In genomic region chr4:52914051-52914605, GRCh38 we compare ENCODE assay signal across 13 cellular contexts. TPM values are rescaled to one million over a fixed set of nuclear protein-coding genes. Genes with fewer than 3 reads are reported as not detected.
DNase-seq lines count a peak whose midpoint lies in the region; TF ChIP-seq lines count a peak whose summit lies in the region.
"Had no signal": no experiment of that assay in that cellular context is flagged by ENCODE, and none has a peak within 500 bp of the region (broad histone marks: within the 10 kb centered on the region; RNA-seq: fewer than 3 reads in every experiment).

No MANE protein-coding gene starts in this region.

- intact Hi-C loops in activated T-helper 1 cell treated with anti-CD3 and anti-CD28 coated beads, Interleukin-12 subunit alpha, Interleukin-12 subunit beta, Interleukin-2, Interleukin-4 antibody, amounts not matched to agents 30 ng/mL and 10 ng/mL and 1 ng/mL, durations not matched to agents 14 hours and 24 hours and 36 hours (cut with micrococcal nuclease), result no loop called here

- no peak for TF ChIP-seq CTCF in fibroblast of mammary gland (conservative IDR thresholded peaks at IDR 0.05; ENCODE audit: control insufficient read depth, insufficient read depth, low read depth, low read length)

- H3K36me3 Mint-ChIP-seq in activated T-helper 1 cell treated with anti-CD3 and anti-CD28 coated beads, Interleukin-12 subunit alpha, Interleukin-12 subunit beta, Interleukin-2, Interleukin-4 antibody, amounts not matched to agents 30 ng/mL and 10 ng/mL and 1 ng/mL, durations not matched to agents 14 hours and 24 hours and 36 hours (ENCODE audit: low read depth), result no peaks in the 10 kb centered on the region

- H3K9me3 ChIP-seq in MG63, result no peaks in the 10 kb centered on the region

- no peak overlapping the region for H3K27ac Mint-ChIP-seq in activated T-helper 1 cell treated with anti-CD3 and anti-CD28 coated beads, Interleukin-12 subunit alpha, Interleukin-12 subunit beta, Interleukin-2, Interleukin-4 antibody, amounts not matched to agents 30 ng/mL and 10 ng/mL and 1 ng/mL, durations not matched to agents 14 hours and 24 hours and 36 hours
- H3K27ac Mint-ChIP-seq: memory B cell had no signal

- no peaks in the 10 kb centered on the region for H3K27me3 Mint-ChIP-seq in activated T-helper 1 cell treated with anti-CD3 and anti-CD28 coated beads, Interleukin-12 subunit alpha, Interleukin-12 subunit beta, Interleukin-2, Interleukin-4 antibody, amounts not matched to agents 30 ng/mL and 10 ng/mL and 1 ng/mL, durations not matched to agents 14 hours and 24 hours and 36 hours (ENCODE audit: insufficient read depth)
- H3K27me3 Mint-ChIP-seq: memory B cell had no signal

- H3K36me3 ChIP-seq in MG63, result peaks cover 10% of the 10 kb centered on the region

- no peaks in the 10 kb centered on the region for H3K9me3 Mint-ChIP-seq in activated T-helper 1 cell treated with anti-CD3 and anti-CD28 coated beads, Interleukin-12 subunit alpha, Interleukin-12 subunit beta, Interleukin-2, Interleukin-4 antibody, amounts not matched to agents 30 ng/mL and 10 ng/mL and 1 ng/mL, durations not matched to agents 14 hours and 24 hours and 36 hours
- H3K9me3 Mint-ChIP-seq: memory B cell had no signal

- H3K27me3 ChIP-seq in MG63, result no peaks in the 10 kb centered on the region

- H3K4me1 Mint-ChIP-seq in activated T-helper 1 cell treated with anti-CD3 and anti-CD28 coated beads, Interleukin-12 subunit alpha, Interleukin-12 subunit beta, Interleukin-2, Interleukin-4 antibody, amounts not matched to agents 30 ng/mL and 10 ng/mL and 1 ng/mL, durations not matched to agents 14 hours and 24 hours and 36 hours (ENCODE audit: low read depth), result no peaks in the 10 kb centered on the region
- H3K4me1 Mint-ChIP-seq: memory B cell had no signal

- H3K4me3 ChIP-seq in MG63 (no peak overlapping the region), fibroblast of mammary gland (ENCODE audit: control insufficient read depth, low read depth, low read length) (no peak overlapping the region)

- H3K4me3 Mint-ChIP-seq in activated T-helper 1 cell treated with anti-CD3 and anti-CD28 coated beads, Interleukin-12 subunit alpha, Interleukin-12 subunit beta, Interleukin-2, Interleukin-4 antibody, amounts not matched to agents 30 ng/mL and 10 ng/mL and 1 ng/mL, durations not matched to agents 14 hours and 24 hours and 36 hours, result no peak overlapping the region
- H3K4me3 Mint-ChIP-seq: memory B cell had no signal

- peak; percentile 41 for DNase-seq in AG08396 (ENCODE audit: low spot score)
- DNase-seq in MG63, result peak; percentile 85
- DNase-seq in fibroblast of mammary gland (ENCODE audit: low read depth), result peak; percentile 91
- DNase-seq in mucosa of gallbladder (ENCODE audit: low spot score), result peak; percentile 42
- DNase-seq in NCI-H2029 treated with DMSO at 0.1 percent for 48 hours (lab: John Stamatoyannopoulos, UW), result no peak
- DNase-seq in T1000 (lab: John Stamatoyannopoulos, UW), result no peak
- DNase-seq in NCI-H69 (lab: John Stamatoyannopoulos, UW), result no peak
- no peak for DNase-seq in activated T-helper 1 cell treated with anti-CD3 and anti-CD28 coated beads, Interleukin-12 subunit alpha, Interleukin-12 subunit beta, Interleukin-2, Interleukin-4 antibody, amounts not matched to agents 30 ng/mL and 10 ng/mL and 1 ng/mL, durations not matched to agents 14 hours and 24 hours and 36 hours (ENCODE audit: low spot score)
- DNase-seq: activated CD4-positive, alpha-beta T cell treated with anti-CD3 and anti-CD28 coated beads for 4 hours; activated gamma-delta T cell; cortex of kidney; NCI-H1436 treated with DMSO at 0.1 percent for 48 hours had no signal

RNA-seq across cellular contexts. Expression of gene RASL11B, which starts 52.0 kb away (rescaled TPM):
- 1.2 TPM in 1 of 2 replicates, not detected in the other for total RNA-seq in MG63 (2014; rRNA removed; shearing (Covaris generic); ENCODE audit: low replicate concordance)
- 2.6 TPM for total RNA-seq in mucosa of gallbladder
- total RNA-seq in activated T-helper 1 cell treated with anti-CD3 and anti-CD28 coated beads, Interleukin-12 subunit alpha, Interleukin-12 subunit beta, Interleukin-2, Interleukin-4 antibody, amounts not matched to agents 30 ng/mL and 10 ng/mL and 1 ng/mL, durations not matched to agents 14 hours and 24 hours and 36 hours, result 1.6 and 2.3 TPM in 2 replicates

Comparison
In these comparisons a context has a peak if more than half of its experiments do, and no peak if none do; other contexts are left out.
1. DNase-seq: peak in AG08396 (single experiment), MG63 (single experiment), fibroblast of mammary gland (single experiment) and mucosa of gallbladder (single experiment); none in NCI-H2029 treated with DMSO at 0.1 percent for 48 hours (single experiment), T1000 (single experiment), NCI-H69 (single experiment) and activated T-helper 1 cell treated with anti-CD3 and anti-CD28 coated beads, Interleukin-12 subunit alpha, Interleukin-12 subunit beta, Interleukin-2, Interleukin-4 antibody, amounts not matched to agents 30 ng/mL and 10 ng/mL and 1 ng/mL, durations not matched to agents 14 hours and 24 hours and 36 hours (single experiment).